Comparison of ENCODE assay signal across 11 cellular contexts in genomic region chr1:56771717-56772116, GRCh38. TPM values are rescaled to one million over a fixed set of nuclear protein-coding genes. Genes with fewer than 3 reads are reported as not detected.
"Had no signal": no experiment of that assay in that cellular context is flagged by ENCODE, and none has a peak within 500 bp of the region (broad histone marks: within the 10 kb centered on the region; RNA-seq: fewer than 3 reads in every experiment).

No MANE protein-coding gene starts in this region.

- H2AFZ ChIP-seq: GM23248 had no signal

- H3K4me3 ChIP-seq: GM23248, HAP-1 had no signal

- H3K27ac ChIP-seq: GM23248, KMS-11 had no signal

- H3K4me1 ChIP-seq: HAP-1 had no signal

- H3K36me3 ChIP-seq: HAP-1 had no signal

- DNase-seq: GM23248, GOT3, H7, HFFc6, KBM-7 had no signal

- H3K9me3 Mint-ChIP-seq: HFFc6 had no signal

- H3K9me3 ChIP-seq: HAP-1 had no signal

- FAIRE-seq: HTR-8/SVneo had no signal

- H3K27ac Mint-ChIP-seq: HFFc6 had no signal

- H3K4me3 Mint-ChIP-seq: HFFc6 had no signal

- H3K9ac ChIP-seq: GM23248, KMS-11 had no signal

- H3K4me2 ChIP-seq: KMS-11 had no signal

- ATAC-seq: HCT116 had no signal

RNA-seq across cellular contexts. Expression of gene FYB2, which starts 47.5 kb away (rescaled TPM):
- total RNA-seq: GM23248, H4, H7, HT-29 had no signal
- polyA plus RNA-seq: GM23248 had no signal
